ENCODE assay signal across 8 cellular contexts in genomic region chr3:14123308-14124222, GRCh38. TPM values are rescaled to one million over a fixed set of nuclear protein-coding genes. Genes with fewer than 3 reads are reported as not detected.
DNase-seq lines count a peak whose midpoint lies in the region; ATAC-seq and TF ChIP-seq lines count a peak whose summit lies in the region.

No MANE protein-coding gene starts in this region.

- no peak overlapping the region for H2AK5ac ChIP-seq in trophoblast cell (ENCODE audit: low read length)

- H3K27me3 ChIP-seq in Peyer's patch (no peaks in the 10 kb centered on the region), esophagus squamous epithelium (no peaks in the 10 kb centered on the region), trophoblast cell (ENCODE audit: insufficient read depth, low read length) (no peaks in the 10 kb centered on the region)

- peak overlapping the region; percentile 90 to 94 (median 92) for H3K27ac ChIP-seq in Peyer's patch
- peak overlapping the region; percentile 94 to 99 (median 97) for H3K27ac ChIP-seq in esophagus squamous epithelium
- H3K27ac ChIP-seq in trophoblast cell (ENCODE audit: low read depth, low read length): no peak overlapping the region

- H3K79me1 ChIP-seq in trophoblast cell (ENCODE audit: low read length): peaks cover 13% of the 10 kb centered on the region

- H4K12ac ChIP-seq in trophoblast cell (ENCODE audit: low read depth, low read length): peak overlapping the region; percentile 79

- TF ChIP-seq CTCF in Peyer's patch (IDR thresholded peaks at IDR 0.05): no peak
- no peak for TF ChIP-seq CTCF in esophagus squamous epithelium (IDR thresholded peaks at IDR 0.05)

- DNase-seq in ELF-1 (ENCODE audit: low read depth, low spot score) (peak; percentile 27), Peyer's patch (no peak), esophagus squamous epithelium (lab: John Stamatoyannopoulos, UW) (no peak), trophoblast cell (no peak), MV-4-11 (lab: John Stamatoyannopoulos, UW) (no peak), HT-29 (ENCODE audit: low spot score) (no peak), cortex of kidney (lab: John Stamatoyannopoulos, UW) (no peak)

- peak overlapping the region; percentile 4 for H3K4ac ChIP-seq in trophoblast cell (ENCODE audit: low read depth, low read length)

- peak overlapping the region; percentile 10 for H3K18ac ChIP-seq in trophoblast cell (ENCODE audit: low read length)

- 37 to 53% methylated on average over 10 to 14 of the region's 15 CpGs for WGBS in esophagus squamous epithelium, 2 donors
- no CpG with 5 or more reads among the region's 15 CpGs for WGBS in trophoblast cell (ENCODE audit: extremely low coverage, insufficient coverage, insufficient read length)

- intact Hi-C loops in esophagus squamous epithelium (cut with DNase I): no loop called here

- peak overlapping the region; percentile 88 for H3K4me2 ChIP-seq in trophoblast cell (ENCODE audit: low read length)

- H3K79me2 ChIP-seq in trophoblast cell (ENCODE audit: control insufficient read depth, insufficient read depth, low read length, poor library complexity): peaks cover 10% of the 10 kb centered on the region

- H3K23ac ChIP-seq in trophoblast cell (ENCODE audit: low read length): no peak overlapping the region

- H3K4me3 ChIP-seq in Peyer's patch (peak overlapping the region; percentile 64 to 91 (median 84)), esophagus squamous epithelium (peak overlapping the region; percentile 77 to 89 (median 87)), trophoblast cell (ENCODE audit: low read depth, low read length) (peak overlapping the region; percentile 88)

- peak overlapping the region; percentile 85 for H2AFZ ChIP-seq in trophoblast cell (ENCODE audit: insufficient read depth, low read length, poor library complexity)

- H3K36me3 ChIP-seq in Peyer's patch (peaks cover 0 to 12% (median 0%) of the 10 kb centered on the region in 3 donors), esophagus squamous epithelium (peaks cover 0 to 35% (median 2%) of the 10 kb centered on the region in 3 donors), trophoblast cell (ENCODE audit: control insufficient read depth in 1 of 2, insufficient read depth in 2 of 2, low read length in 2 of 2) (peaks cover 9 to 10% of the 10 kb centered on the region in 2 experiments)

- no peak overlapping the region for H2BK120ac ChIP-seq in trophoblast cell (ENCODE audit: insufficient read depth, low read length, poor library complexity)

- H3K14ac ChIP-seq in trophoblast cell (ENCODE audit: low read length): no peak overlapping the region

- H3K9ac ChIP-seq in trophoblast cell (ENCODE audit: low read length): peak overlapping the region; percentile 83

- peaks cover 0 to 35% (median 15%) of the 10 kb centered on the region in 4 donors for H3K4me1 ChIP-seq in Peyer's patch
- H3K4me1 ChIP-seq in esophagus squamous epithelium: peaks cover 26 to 78% (median 42%) of the 10 kb centered on the region in 3 donors
- H3K4me1 ChIP-seq in trophoblast cell (ENCODE audit: control insufficient read depth in 1 of 2, insufficient read depth in 2 of 2, low read length in 2 of 2): peaks cover 15 to 21% of the 10 kb centered on the region in 2 experiments

- TF ChIP-seq POLR2A in Peyer's patch (IDR thresholded peaks at IDR 0.05): no peak
- TF ChIP-seq POLR2A in esophagus squamous epithelium (IDR thresholded peaks at IDR 0.05): no peak

- no peak overlapping the region for H2BK5ac ChIP-seq in trophoblast cell (ENCODE audit: low read depth, low read length, poor library complexity)

- H4K8ac ChIP-seq in trophoblast cell (ENCODE audit: low read depth, low read length): peak overlapping the region; percentile 90

- H3K9me3 ChIP-seq in Peyer's patch: no peaks in the 10 kb centered on the region
- H3K9me3 ChIP-seq in esophagus squamous epithelium: no peaks in the 10 kb centered on the region
- H3K9me3 ChIP-seq in trophoblast cell (ENCODE audit: insufficient read depth, low read depth, low read length): peaks cover 1% of the 10 kb centered on the region

- H2BK12ac ChIP-seq in trophoblast cell (ENCODE audit: low read length): no peak overlapping the region

- ATAC-seq in HG02623 (IDR thresholded peaks at IDR 0.05; ENCODE audit: unreplicated experiment): no peak

- no peak overlapping the region for H4K91ac ChIP-seq in trophoblast cell (ENCODE audit: low read depth, low read length)

RNA-seq across cellular contexts. Expression of gene CHCHD4, which starts 1.1 kb away (rescaled TPM):
- total RNA-seq in Peyer's patch (10 to 100 TPM; 10.7 to 15.7 (median 11.6) TPM), esophagus squamous epithelium (10 to 100 TPM in 3 of 4 donors, 1 to 10 TPM in 1; 4.2 to 17.8 (median 16.3) TPM)
- 8.3 and 9.1 TPM in 2 replicates for polyA plus RNA-seq in trophoblast cell (2013)
- total RNA-seq in HT-29 (2014; rRNA removed; shearing (Covaris generic)): 11.7 and 15.1 TPM in 2 replicates

RNA-seq across cellular contexts. Expression of gene TMEM43, which starts 1.3 kb away (rescaled TPM):
- total RNA-seq in Peyer's patch: 10 to 100 TPM; 26.6 to 56.5 (median 40.3) TPM
- total RNA-seq in esophagus squamous epithelium: 100 to 1,000 TPM in 1 of 4 donors, 10 to 100 TPM in 3; 64.0 to 140 (median 76.3) TPM
- polyA plus RNA-seq in trophoblast cell (2013): 28.5 and 29.8 TPM in 2 replicates
- total RNA-seq in HT-29 (2014; rRNA removed; shearing (Covaris generic)): 22.1 and 23.1 TPM in 2 replicates

RNA-seq across cellular contexts. Expression of gene XPC, which starts 54.8 kb away (rescaled TPM):
- total RNA-seq in Peyer's patch (10 to 100 TPM; 46.1 to 88.3 (median 78.6) TPM), esophagus squamous epithelium (10 to 100 TPM; 14.4 to 47.9 (median 30.0) TPM)
- polyA plus RNA-seq in trophoblast cell (2013): 26.3 and 26.6 TPM in 2 replicates
- 8.6 and 9.3 TPM in 2 replicates for total RNA-seq in HT-29 (2014; rRNA removed; shearing (Covaris generic))

RNA-seq across cellular contexts. Expression of gene LSM3, which starts 55.1 kb away (rescaled TPM):
- 10 to 100 TPM in 1 of 4 donors, 1 to 10 TPM in 3; 4.6 to 10.7 (median 7.0) TPM for total RNA-seq in Peyer's patch
- 10 to 100 TPM in 3 of 4 donors, 1 to 10 TPM in 1; 6.3 to 21.5 (median 13.7) TPM for total RNA-seq in esophagus squamous epithelium
- 30.7 and 31.4 TPM in 2 replicates for polyA plus RNA-seq in trophoblast cell (2013)
- total RNA-seq in HT-29 (2014; rRNA removed; shearing (Covaris generic)): 7.1 and 7.4 TPM in 2 replicates
